In the genomic region with DNA sequence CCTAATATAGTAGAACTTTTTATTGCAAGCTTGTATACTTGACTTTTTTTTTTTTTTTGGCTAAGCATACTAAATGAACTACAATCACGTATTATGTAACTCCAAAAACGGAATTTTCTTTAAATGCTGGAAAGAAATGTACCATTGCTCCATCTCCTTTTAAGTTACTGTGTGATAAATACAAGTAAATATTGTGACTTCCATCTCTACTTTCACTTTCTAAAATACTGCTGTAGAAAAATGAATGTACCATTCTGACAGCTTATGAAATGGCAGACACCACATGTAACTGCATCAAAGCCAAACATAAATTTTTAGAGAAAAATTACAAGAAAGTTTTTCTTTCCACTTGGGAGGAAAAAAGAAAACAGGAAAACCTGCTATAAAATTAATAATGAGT, we compare ENCODE assay signal across 22 cellular contexts. TPM values are rescaled to one million over a fixed set of nuclear protein-coding genes. Genes with fewer than 3 reads are reported as not detected.
DNase-seq lines count a peak whose midpoint lies in the region; ATAC-seq and TF ChIP-seq lines count a peak whose summit lies in the region.
"Had no signal": no experiment of that assay in that cellular context is flagged by ENCODE, and none has a peak within 500 bp of the region (broad histone marks: within the 10 kb centered on the region; RNA-seq: fewer than 3 reads in every experiment).

No MANE protein-coding gene starts in this region.

- TF ChIP-seq CTCF in coronary artery (IDR thresholded peaks at IDR 0.05) = no peak
- TF ChIP-seq CTCF in osteoblast (IDR thresholded peaks at IDR 0.05; ENCODE audit: extremely low read depth, low read depth, low read length) = no peak
- TF ChIP-seq CTCF in endothelial cell (IDR thresholded peaks at IDR 0.05; ENCODE audit: unreplicated experiment) = no peak

- H3K27me3 ChIP-seq in Karpas-422 (ENCODE audit: low read length) (no peaks in the 10 kb centered on the region), osteoblast (ENCODE audit: insufficient read depth, low read length) (no peaks in the 10 kb centered on the region)
- H3K27me3 ChIP-seq: right lobe of liver had no signal

- H3K4me1 ChIP-seq in Karpas-422 (ENCODE audit: low read length) (peaks cover 65% of the 10 kb centered on the region), osteoblast (ENCODE audit: insufficient read depth, low read length) (peaks cover 3% of the 10 kb centered on the region)
- H3K4me1 ChIP-seq: HAP-1, right lobe of liver had no signal

- peak; percentile 13 to 41 for ATAC-seq in activated CD4-positive, CD25-positive, alpha-beta regulatory T cell treated with anti-CD3 and anti-CD28 coated beads, Interleukin-2, amount 50 U/mL, for 24 hours
- no peak for ATAC-seq in GM21528 (IDR thresholded peaks at IDR 0.05; ENCODE audit: low FRiP score, unreplicated experiment)
- ATAC-seq: SK-N-SH treated with all-trans-retinoic acid at 6 μM for 48 hours had no signal

- no peak for DNase-seq in activated CD4-positive, CD25-positive, alpha-beta regulatory T cell treated with anti-CD3 and anti-CD28 coated beads, Interleukin-2, amount 50 U/mL, for 72 hours
- no peak for DNase-seq in Karpas-422
- no peak for DNase-seq in coronary artery (ENCODE audit: low spot score)
- DNase-seq in osteoblast (ENCODE audit: insufficient read length, low spot score, missing footprints) = no peak
- DNase-seq in endothelial cell (ENCODE audit: low spot score) = no peak
- DNase-seq in SIG-M5 treated with dmso at 0.1 percent for 504 hours (lab: John Stamatoyannopoulos, UW; ENCODE audit: unreplicated experiment) = no peak
- DNase-seq: 8988T; activated CD8-positive, alpha-beta memory T cell treated with anti-CD3 and anti-CD28 coated beads, Interleukin-2, amount 50 U/mL, for 48 hours; caudate nucleus; CD8-positive, alpha-beta memory T cell; EL; NCI-H187; NCI-H526; occipital lobe; right lobe of liver; stimulated activated CD4-positive, alpha-beta T cell treated with anti-CD3 and anti-CD28 coated beads, Interleukin-2, amount 100 ng/mL, for 24 hours; WERI-Rb-1 had no signal

- H3K4me3 Mint-ChIP-seq in endothelial cell (ENCODE audit: unreplicated experiment) = no peak overlapping the region

- peak overlapping the region; percentile 57 for H3K27ac ChIP-seq in Karpas-422 (ENCODE audit: low read length)
- no peak overlapping the region for H3K27ac ChIP-seq in coronary artery
- peak overlapping the region; percentile 13 for H3K27ac ChIP-seq in osteoblast (ENCODE audit: low read depth, low read length)
- H3K27ac ChIP-seq: right lobe of liver, thoracic aorta, WERI-Rb-1 had no signal

- H3K4me2 ChIP-seq in Karpas-422 (ENCODE audit: low read depth, low read length, poor library complexity, severe bottlenecking) (peak overlapping the region; percentile 24), osteoblast (ENCODE audit: insufficient read depth, low read length) (peak overlapping the region; percentile 40)

- H2AFZ ChIP-seq in Karpas-422 (ENCODE audit: low read length) = no peak overlapping the region
- H2AFZ ChIP-seq in osteoblast (ENCODE audit: low read length) = no peak overlapping the region

- H4K20me1 ChIP-seq in Karpas-422 (ENCODE audit: insufficient read depth, low read depth, low read length) (no peaks in the 10 kb centered on the region), osteoblast (ENCODE audit: insufficient read depth, low read length) (peaks cover 17% of the 10 kb centered on the region)

- no peak overlapping the region for H3K9ac ChIP-seq in Karpas-422 (ENCODE audit: low read length)

- H3K27me3 Mint-ChIP-seq in endothelial cell (ENCODE audit: unreplicated experiment) = no peaks in the 10 kb centered on the region
- H3K27me3 Mint-ChIP-seq: CD8-positive, alpha-beta memory T cell had no signal

- no peak overlapping the region for H3K27ac Mint-ChIP-seq in endothelial cell (ENCODE audit: unreplicated experiment)

- no peaks in the 10 kb centered on the region for H3K9me2 ChIP-seq in Karpas-422 (replicated peaks; ENCODE audit: insufficient read depth, low read length)

- H3K9me3 ChIP-seq in Karpas-422 (ENCODE audit: low read length) (no peaks in the 10 kb centered on the region), osteoblast (ENCODE audit: low read depth, low read length) (no peaks in the 10 kb centered on the region)
- H3K9me3 ChIP-seq: HAP-1, right lobe of liver, thoracic aorta had no signal

- no peaks in the 10 kb centered on the region for H3K36me3 ChIP-seq in Karpas-422 (ENCODE audit: insufficient read depth, low read length)
- H3K36me3 ChIP-seq in osteoblast (ENCODE audit: insufficient read depth, low read length) = peaks cover 2% of the 10 kb centered on the region
- H3K36me3 ChIP-seq: HAP-1, thoracic aorta had no signal

- H3K79me2 ChIP-seq in Karpas-422 (ENCODE audit: low read length) (peaks cover 93% of the 10 kb centered on the region), osteoblast (ENCODE audit: insufficient read depth, low read length) (peaks cover 90% of the 10 kb centered on the region)

- H3K4me3 ChIP-seq in Karpas-422 (ENCODE audit: low read length) = no peak overlapping the region
- peak overlapping the region; percentile 28 for H3K4me3 ChIP-seq in coronary artery
- H3K4me3 ChIP-seq in osteoblast (ENCODE audit: insufficient read depth, low read length) = no peak overlapping the region
- H3K4me3 ChIP-seq: HAP-1, right lobe of liver, thoracic aorta had no signal

- no peaks in the 10 kb centered on the region for H3K4me1 Mint-ChIP-seq in endothelial cell (ENCODE audit: unreplicated experiment)

- H3K36me3 Mint-ChIP-seq in endothelial cell (ENCODE audit: low read depth, unreplicated experiment) = no peaks in the 10 kb centered on the region

- no peaks in the 10 kb centered on the region for H3K9me3 Mint-ChIP-seq in endothelial cell (ENCODE audit: unreplicated experiment)
- H3K9me3 Mint-ChIP-seq: CD8-positive, alpha-beta memory T cell had no signal

RNA-seq across cellular contexts. Expression of a gene that starts 54.6 kb away (rescaled TPM):
- total RNA-seq in Karpas-422 (2014; rRNA removed; shearing (Covaris generic); ENCODE audit: low replicate concordance) = 27.2 and 45.1 TPM in 2 replicates
- total RNA-seq in osteoblast (41.5 and 41.6 TPM in 2 replicates), endothelial cell (ENCODE audit: unreplicated experiment) (28.5 TPM)

Comparison
In these comparisons a context has a peak if more than half of its experiments do, and no peak if none do; other contexts are left out.
1. H3K27ac ChIP-seq: peak in Karpas-422 (single experiment) and osteoblast (single experiment); none in coronary artery (0 of 2).